ENCODE assay signal across 17 cellular contexts in the genomic region with DNA sequence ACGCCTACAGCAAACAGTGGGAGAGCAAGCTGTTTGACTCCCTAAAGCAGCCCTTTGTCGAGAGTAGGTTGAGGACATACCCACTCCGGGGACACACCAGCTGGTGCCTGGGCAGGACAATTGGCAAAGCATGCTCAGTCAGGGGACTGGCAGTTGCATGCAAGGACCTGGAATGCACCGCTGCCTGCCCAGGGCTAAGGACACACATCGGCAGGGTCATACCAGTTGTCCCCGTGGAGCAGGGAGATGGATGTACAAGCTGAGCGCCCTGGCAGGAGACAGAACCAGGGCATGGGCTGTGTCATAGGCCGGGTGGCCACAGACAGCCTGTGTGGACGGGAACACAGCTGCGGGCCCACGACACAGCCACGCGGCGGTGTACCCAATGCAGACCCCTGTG. TPM values are rescaled to one million over a fixed set of nuclear protein-coding genes. Genes with fewer than 3 reads are reported as not detected.
"Had no signal": no experiment of that assay in that cellular context is flagged by ENCODE, and none has a peak within 500 bp of the region (broad histone marks: within the 10 kb centered on the region; RNA-seq: fewer than 3 reads in every experiment).

No MANE protein-coding gene starts in this region.

- H3K4me3 Mint-ChIP-seq: activated naive CD4-positive, alpha-beta T cell treated with anti-CD3 and anti-CD28 coated beads, Interleukin-2, amount 50 U/mL, for 24 hours; neural crest cell; stimulated activated naive CD8-positive, alpha-beta T cell treated with anti-CD3 and anti-CD28 coated beads, Interleukin-15, Interleukin-2, amounts not matched to agents 100 ng/mL and 50 ng/mL, for 24 hours; type B pancreatic cell had no signal

- H3K9me3 ChIP-seq: ovary had no signal

- H3K27ac Mint-ChIP-seq: activated naive CD4-positive, alpha-beta T cell treated with anti-CD3 and anti-CD28 coated beads, Interleukin-2, amount 50 U/mL, for 24 hours; stimulated activated naive CD8-positive, alpha-beta T cell treated with anti-CD3 and anti-CD28 coated beads, Interleukin-15, Interleukin-2, amounts not matched to agents 100 ng/mL and 50 ng/mL, for 24 hours; type B pancreatic cell had no signal

- H3K27me3 ChIP-seq: ovary had no signal

- H3K36me3 Mint-ChIP-seq: activated naive CD4-positive, alpha-beta T cell treated with anti-CD3 and anti-CD28 coated beads, Interleukin-2, amount 50 U/mL, for 24 hours; type B pancreatic cell had no signal

- H3K36me3 ChIP-seq: ovary, WERI-Rb-1 had no signal

- H3K27ac ChIP-seq: epithelial cell of prostate, ovary, skin epidermis, WERI-Rb-1 had no signal

- H3K27me3 Mint-ChIP-seq: activated naive CD4-positive, alpha-beta T cell treated with anti-CD3 and anti-CD28 coated beads, Interleukin-2, amount 50 U/mL, for 24 hours; stimulated activated naive CD8-positive, alpha-beta T cell treated with anti-CD3 and anti-CD28 coated beads, Interleukin-15, Interleukin-2, amounts not matched to agents 100 ng/mL and 50 ng/mL, for 24 hours had no signal

- DNase-seq: activated CD4-positive, alpha-beta T cell treated with anti-CD3 and anti-CD28 coated beads for 1 hour; activated CD8-positive, alpha-beta memory T cell treated with anti-CD3 and anti-CD28 coated beads for 24 hours; activated CD8-positive, alpha-beta memory T cell treated with anti-CD3 and anti-CD28 coated beads, Interleukin-2, amount 50 U/mL, for 48 hours; activated effector memory CD4-positive, alpha-beta T cell treated with Interleukin-2 at 50 U/mL for 16 hours; activated T-cell treated with anti-CD3 and anti-CD28 coated beads, Interleukin-2, amount 50 U/mL, for 48 hours; hippocampal formation; midbrain; ovary; WERI-Rb-1 had no signal

- H3K9me3 Mint-ChIP-seq: activated naive CD4-positive, alpha-beta T cell treated with anti-CD3 and anti-CD28 coated beads, Interleukin-2, amount 50 U/mL, for 24 hours; neural crest cell; stimulated activated naive CD8-positive, alpha-beta T cell treated with anti-CD3 and anti-CD28 coated beads, Interleukin-15, Interleukin-2, amounts not matched to agents 100 ng/mL and 50 ng/mL, for 24 hours; type B pancreatic cell had no signal

- H3K4me3 ChIP-seq: ovary, skin epidermis had no signal

- H3K4me1 Mint-ChIP-seq: activated naive CD4-positive, alpha-beta T cell treated with anti-CD3 and anti-CD28 coated beads, Interleukin-2, amount 50 U/mL, for 24 hours; neural crest cell had no signal

RNA-seq across cellular contexts. Expression of a gene that starts 18.3 kb away (rescaled TPM):
- total RNA-seq: T-helper 2 cell treated with Interferon-gamma antibody and Interleukin-4, amounts not matched to agents 100 ng/mL and 5 ng/mL, for 36 hours had no signal
- polyA plus RNA-seq: keratinocyte had no signal
